Comparison of ENCODE assay signal across 11 cellular contexts in the genomic region with DNA sequence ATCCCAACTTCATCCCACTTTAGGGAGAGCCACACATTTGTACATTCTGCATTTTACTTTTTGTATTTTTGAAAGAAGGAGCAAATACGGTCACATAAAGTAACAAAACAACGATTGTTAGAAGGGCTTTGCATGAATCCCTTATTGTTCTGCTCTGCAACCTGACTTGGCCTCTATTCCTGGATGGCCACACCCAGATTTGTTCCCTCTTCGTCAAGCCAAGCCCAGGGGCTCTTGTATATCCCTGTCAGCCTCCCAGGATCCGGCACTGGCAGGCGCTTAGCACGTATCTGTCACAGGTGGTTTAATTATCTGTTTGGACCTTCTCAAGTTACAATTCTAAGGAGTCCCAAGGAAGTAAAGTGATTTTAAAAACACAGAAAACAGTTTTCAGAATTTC. TPM values are rescaled to one million over a fixed set of nuclear protein-coding genes. Genes with fewer than 3 reads are reported as not detected.
DNase-seq lines count a peak whose midpoint lies in the region; ATAC-seq and TF ChIP-seq lines count a peak whose summit lies in the region.
"Had no signal": no experiment of that assay in that cellular context is flagged by ENCODE, and none has a peak within 500 bp of the region (broad histone marks: within the 10 kb centered on the region; RNA-seq: fewer than 3 reads in every experiment).

No MANE protein-coding gene starts in this region.

- DNase-seq in activated T-cell treated with anti-CD3 and anti-CD28 coated beads, Interleukin-2, amount 50 U/mL, for 48 hours: peak; percentile 4 to 10
- DNase-seq in activated T-cell treated with anti-CD3 and anti-CD28 coated beads for 4 hours (no peak), colonic mucosa (peak; percentile 44), mesothelial cell of epicardium (ENCODE audit: low spot score in 2 of 2, unreplicated experiment in 2 of 2) (peak in 1 of 2 experiments; percentile 32), upper lobe of right lung (peak; percentile 65), G401 (ENCODE audit: low spot score) (no peak)
- no peak for DNase-seq in stimulated activated CD4-positive, alpha-beta T cell treated with anti-CD3 and anti-CD28 coated beads, Interleukin-4, amount 100 ng/mL, for 4 hours
- DNase-seq: stimulated activated CD4-positive, alpha-beta T cell treated with anti-CD3 and anti-CD28 coated beads, Interleukin-2, amount 100 ng/mL, for 48 hours had no signal

- H3K4me3 ChIP-seq in colonic mucosa: no peak overlapping the region
- H3K4me3 ChIP-seq in upper lobe of right lung: no peak overlapping the region
- H3K4me3 ChIP-seq: tibial artery had no signal

- peak overlapping the region; percentile 2 for H3K27ac Mint-ChIP-seq in mesothelial cell of epicardium

- TF ChIP-seq CTCF in colonic mucosa (IDR thresholded peaks at IDR 0.05): no peak
- no peak for TF ChIP-seq CTCF in mesothelial cell of epicardium (IDR thresholded peaks at IDR 0.05; ENCODE audit: unreplicated experiment)
- TF ChIP-seq CTCF in upper lobe of right lung (IDR thresholded peaks at IDR 0.05): no peak

- H3K27me3 ChIP-seq in colonic mucosa: no peaks in the 10 kb centered on the region
- no peaks in the 10 kb centered on the region for H3K27me3 ChIP-seq in upper lobe of right lung

- H3K4me1 Mint-ChIP-seq in mesothelial cell of epicardium: peaks cover 39% of the 10 kb centered on the region

- H3K9ac ChIP-seq in colonic mucosa (ENCODE audit: low read depth in 2 of 2, low read length in 2 of 2): no peak overlapping the region

- intact Hi-C loops in colonic mucosa (cut with DNase I): no loop called here
- intact Hi-C loops in upper lobe of right lung (cut with DNase I): no loop called here

- H3K9me3 Mint-ChIP-seq in mesothelial cell of epicardium: peaks cover 32% of the 10 kb centered on the region

- H3K27ac ChIP-seq in colonic mucosa: no peak overlapping the region
- peak overlapping the region; percentile 45 for H3K27ac ChIP-seq in upper lobe of right lung
- H3K27ac ChIP-seq: tibial artery had no signal

- ATAC-seq in upper lobe of right lung (peak; percentile 81), HG03159 (IDR thresholded peaks at IDR 0.05; ENCODE audit: unreplicated experiment) (no peak)

- H3K9me3 ChIP-seq in colonic mucosa (peaks cover 3% of the 10 kb centered on the region), upper lobe of right lung (peaks cover 5% of the 10 kb centered on the region)

- H3K4me3 Mint-ChIP-seq in mesothelial cell of epicardium: no peak overlapping the region

- peaks cover 5% of the 10 kb centered on the region for H3K27me3 Mint-ChIP-seq in mesothelial cell of epicardium (ENCODE audit: low read depth)

- H3K36me3 Mint-ChIP-seq in mesothelial cell of epicardium: peaks cover 13% of the 10 kb centered on the region

- H3K36me3 ChIP-seq in colonic mucosa (no peaks in the 10 kb centered on the region), upper lobe of right lung (no peaks in the 10 kb centered on the region)
- H3K36me3 ChIP-seq: tibial artery had no signal

- in situ Hi-C loops in G401 (cut with HindIII; ENCODE audit: low sequenced_read_pairs): no loop called here

- no peaks in the 10 kb centered on the region for H3K4me1 ChIP-seq in colonic mucosa
- H3K4me1 ChIP-seq in upper lobe of right lung: peaks cover 15% of the 10 kb centered on the region

RNA-seq across cellular contexts. Expression of gene CRYAA, which starts 28.0 kb away (rescaled TPM):
- not detected for total RNA-seq in colonic mucosa
- not detected in 3 replicates for total RNA-seq in mesothelial cell of epicardium
- total RNA-seq in upper lobe of right lung: not detected
- total RNA-seq in G401 (2014; rRNA removed; shearing (Covaris generic)): not detected in 2 replicates
- total RNA-seq: endothelial cell of umbilical vein had no signal

Comparison
In these comparisons a context has a peak if more than half of its experiments do, and no peak if none do; other contexts are left out.
1. DNase-seq: peak in activated T-cell treated with anti-CD3 and anti-CD28 coated beads, Interleukin-2, amount 50 U/mL, for 48 hours (2 of 2), colonic mucosa (single experiment) and upper lobe of right lung (single experiment); none in activated T-cell treated with anti-CD3 and anti-CD28 coated beads for 4 hours (single experiment), stimulated activated CD4-positive, alpha-beta T cell treated with anti-CD3 and anti-CD28 coated beads, Interleukin-4, amount 100 ng/mL, for 4 hours (0 of 2) and G401 (single experiment).